In genomic region chr1:165484532-165484931, GRCh38 we compare ENCODE assay signal across 38 cellular contexts. TPM values are rescaled to one million over a fixed set of nuclear protein-coding genes. Genes with fewer than 3 reads are reported as not detected.
"Had no signal": no experiment of that assay in that cellular context is flagged by ENCODE, and none has a peak within 500 bp of the region (broad histone marks: within the 10 kb centered on the region; RNA-seq: fewer than 3 reads in every experiment).

No MANE protein-coding gene starts in this region.

- H3K4me1 ChIP-seq: Peyer's patch had no signal

- H3K27ac ChIP-seq: KMS-11, Peyer's patch, WERI-Rb-1 had no signal

- ATAC-seq: activated CD8-positive, alpha-beta memory T cell treated with anti-CD3 and anti-CD28 coated beads, Interleukin-2, amount 10 ng/mL, durations not matched to agents 7 days and 5 days; activated naive CD8-positive, alpha-beta T cell treated with anti-CD3 and anti-CD28 coated beads, Interleukin-2, amount 50 U/mL, for 24 hours; PC-3 had no signal

- H3K36me3 Mint-ChIP-seq: activated CD8-positive, alpha-beta memory T cell treated with anti-CD3 and anti-CD28 coated beads, Interleukin-2, amount 10 ng/mL, durations not matched to agents 7 days and 5 days; activated naive CD4-positive, alpha-beta T cell treated with anti-CD3 and anti-CD28 coated beads, Interleukin-2, amount 10 ng/mL, durations not matched to agents 7 days and 5 days; activated naive CD8-positive, alpha-beta T cell; brain had no signal

- DNase-seq: activated CD4-positive, alpha-beta memory T cell treated with anti-CD3 and anti-CD28 coated beads, Interleukin-2, amount 10 ng/mL, durations not matched to agents 7 days and 5 days; activated CD4-positive, alpha-beta T cell treated with anti-CD3 and anti-CD28 coated beads for 1 hour; activated CD4-positive, alpha-beta T cell treated with anti-CD3 and anti-CD28 coated beads for 48 hours; activated CD4-positive, CD25-positive, alpha-beta regulatory T cell; activated CD8-positive, alpha-beta memory T cell treated with anti-CD3 and anti-CD28 coated beads for 24 hours; activated CD8-positive, alpha-beta memory T cell treated with anti-CD3 and anti-CD28 coated beads, Interleukin-2, amount 10 ng/mL, durations not matched to agents 7 days and 5 days; activated CD8-positive, alpha-beta memory T cell treated with anti-CD3 and anti-CD28 coated beads, Interleukin-2, amount 50 U/mL, for 48 hours; activated effector memory CD4-positive, alpha-beta T cell treated with Interleukin-2 at 50 U/mL for 16 hours; activated naive CD4-positive, alpha-beta T cell treated with anti-CD3 and anti-CD28 coated beads, Interleukin-2, amount 10 ng/mL, durations not matched to agents 7 days and 5 days; activated naive CD8-positive, alpha-beta T cell treated with anti-CD3 and anti-CD28 coated beads, Interleukin-2, amount 50 U/mL, for 24 hours; activated T-cell treated with anti-CD3 and anti-CD28 coated beads, Interleukin-2, amount 50 U/mL, for 48 hours; anterior cingulate cortex; MM.1S; MV-4-11; NCI-H1092; NCI-H1436 treated with DMSO at 0.1 percent for 48 hours; NCI-H1694 treated with DMSO at 0.1 percent for 48 hours; NCI-H2029; NCI-H2171 treated with DMSO at 0.1 percent for 48 hours; NCI-H2227 treated with DMSO at 0.1 percent for 48 hours; NCI-H446; NCI-H510A treated with DMSO at 0.1 percent for 48 hours; NCI-H526 treated with DMSO at 0.1 percent for 48 hours; NK-92 treated with Interleukin-12 subunit alpha and Interleukin-12 subunit beta, amount 100 ng/mL, for 24 hours; PC-3; Peyer's patch; RPMI8226; SW 1271; T-helper 1 cell; T-helper 2 cell; T-helper 9 cell; WERI-Rb-1 had no signal

- H3K4me3 ChIP-seq: Peyer's patch had no signal

- H3K27me3 ChIP-seq: Peyer's patch had no signal

- H3K9ac ChIP-seq: KMS-11 had no signal

- H3K4me2 ChIP-seq: KMS-11 had no signal

- H3K4me3 Mint-ChIP-seq: activated CD4-positive, alpha-beta memory T cell treated with anti-CD3 and anti-CD28 coated beads, Interleukin-2, amount 10 ng/mL, durations not matched to agents 7 days and 5 days; activated CD8-positive, alpha-beta memory T cell treated with anti-CD3 and anti-CD28 coated beads, Interleukin-2, amount 10 ng/mL, durations not matched to agents 7 days and 5 days; activated naive CD4-positive, alpha-beta T cell treated with anti-CD3 and anti-CD28 coated beads, Interleukin-2, amount 10 ng/mL, durations not matched to agents 7 days and 5 days; activated naive CD8-positive, alpha-beta T cell; activated naive CD8-positive, alpha-beta T cell treated with anti-CD3 and anti-CD28 coated beads, Interleukin-2, amount 50 U/mL, for 24 hours; brain; central memory CD8-positive, alpha-beta T cell had no signal

- H3K9me3 Mint-ChIP-seq: activated CD4-positive, alpha-beta memory T cell treated with anti-CD3 and anti-CD28 coated beads, Interleukin-2, amount 10 ng/mL, durations not matched to agents 7 days and 5 days; activated naive CD4-positive, alpha-beta T cell treated with anti-CD3 and anti-CD28 coated beads, Interleukin-2, amount 10 ng/mL, durations not matched to agents 7 days and 5 days; activated naive CD8-positive, alpha-beta T cell treated with anti-CD3 and anti-CD28 coated beads, Interleukin-2, amount 50 U/mL, for 24 hours; brain; central memory CD8-positive, alpha-beta T cell had no signal

- H3K27ac Mint-ChIP-seq: activated CD4-positive, alpha-beta memory T cell treated with anti-CD3 and anti-CD28 coated beads, Interleukin-2, amount 10 ng/mL, durations not matched to agents 7 days and 5 days; activated CD8-positive, alpha-beta memory T cell treated with anti-CD3 and anti-CD28 coated beads, Interleukin-2, amount 10 ng/mL, durations not matched to agents 7 days and 5 days; activated naive CD4-positive, alpha-beta T cell treated with anti-CD3 and anti-CD28 coated beads, Interleukin-2, amount 10 ng/mL, durations not matched to agents 7 days and 5 days; activated naive CD8-positive, alpha-beta T cell; activated naive CD8-positive, alpha-beta T cell treated with anti-CD3 and anti-CD28 coated beads, Interleukin-2, amount 50 U/mL, for 24 hours; brain had no signal

- H3K36me3 ChIP-seq: Peyer's patch, WERI-Rb-1 had no signal

- H3K9me3 ChIP-seq: Peyer's patch had no signal

RNA-seq across cellular contexts. Expression of gene RXRG, which starts 39.6 kb away (rescaled TPM):
- total RNA-seq: activated CD4-positive, alpha-beta memory T cell treated with anti-CD3 and anti-CD28 coated beads, Interleukin-2, amount 10 ng/mL, durations not matched to agents 7 days and 5 days; activated CD8-positive, alpha-beta memory T cell treated with anti-CD3 and anti-CD28 coated beads, Interleukin-2, amount 10 ng/mL, durations not matched to agents 7 days and 5 days; bronchial epithelial cell; LHCN-M2; PC-3 had no signal

RNA-seq across cellular contexts. Expression of gene LRRC52, which starts 59.3 kb away (rescaled TPM):
- total RNA-seq: activated CD4-positive, alpha-beta memory T cell treated with anti-CD3 and anti-CD28 coated beads, Interleukin-2, amount 10 ng/mL, durations not matched to agents 7 days and 5 days; activated CD8-positive, alpha-beta memory T cell treated with anti-CD3 and anti-CD28 coated beads, Interleukin-2, amount 10 ng/mL, durations not matched to agents 7 days and 5 days; bronchial epithelial cell; LHCN-M2; PC-3; Peyer's patch had no signal
